9 cellular contexts compared by ENCODE assay signal in genomic region chr11:12007769-12008737, GRCh38.
DNase-seq lines count a peak whose midpoint lies in the region; ATAC-seq lines count a peak whose summit lies in the region.
"Had no signal": no experiment of that assay in that cellular context is flagged by ENCODE, and none has a peak within 500 bp of the region (broad histone marks: within the 10 kb centered on the region; RNA-seq: fewer than 3 reads in every experiment).

DKK3 (minus strand) TSS chr11:12008626; CDS start chr11:12008582, 44 bp downstream.

- no peak for ATAC-seq in HG02981 (IDR thresholded peaks at IDR 0.05; ENCODE audit: unreplicated experiment)
- ATAC-seq: HCT116 had no signal

- H3K27me3 ChIP-seq in BLaER1 = peaks cover 53% of the 10 kb centered on the region
- peaks cover 24% of the 10 kb centered on the region for H3K27me3 ChIP-seq in effector memory CD4-positive, alpha-beta T cell (replicated peaks; ENCODE audit: control insufficient read depth, insufficient read depth, low read length, poor library complexity, severe bottlenecking)

- no peaks in the 10 kb centered on the region for H4K20me1 ChIP-seq in BLaER1

- H3K27ac ChIP-seq in BLaER1 = no peak within 1 kb of the TSS
- H3K27ac ChIP-seq in effector memory CD4-positive, alpha-beta T cell (ENCODE audit: insufficient read depth, low read length, poor library complexity, severe bottlenecking) = no peak within 1 kb of the TSS

- H3K36me3 ChIP-seq in BLaER1 = no peaks in the 10 kb centered on the region
- H3K36me3 ChIP-seq in effector memory CD4-positive, alpha-beta T cell (ENCODE audit: control insufficient read depth, insufficient read depth, low read length) = no peaks in the 10 kb centered on the region

- peaks cover 28% of the 10 kb centered on the region for H3K9me3 ChIP-seq in BLaER1
- no peaks in the 10 kb centered on the region for H3K9me3 ChIP-seq in effector memory CD4-positive, alpha-beta T cell (ENCODE audit: control insufficient read depth, low read length)

- no peaks in the 10 kb centered on the region for H3K4me1 ChIP-seq in BLaER1
- H3K4me1 ChIP-seq in effector memory CD4-positive, alpha-beta T cell (ENCODE audit: control insufficient read depth, insufficient read depth, low read length, poor library complexity, severe bottlenecking) = peaks cover 8% of the 10 kb centered on the region

- peak within 1 kb of the TSS; percentile 24; the same call in 1 of the 2 replicates for H3K4me2 ChIP-seq in BLaER1

- peak within 1 kb of the TSS; percentile 12; the same call in 1 of the 2 replicates for H3K4me3 ChIP-seq in BLaER1
- peak within 1 kb of the TSS; percentile 44 for H3K4me3 ChIP-seq in effector memory CD4-positive, alpha-beta T cell (ENCODE audit: insufficient read depth, low read depth, low read length, poor library complexity, severe bottlenecking)

- peak; percentile 62 for DNase-seq in NCI-H1105 treated with DMSO at 0.1 percent for 48 hours (lab: John Stamatoyannopoulos, UW)
- no peak for DNase-seq in effector memory CD4-positive, alpha-beta T cell
- DNase-seq in medulla oblongata (ENCODE audit: extremely low spot score) = peak; percentile 66
- peak; percentile 59 for DNase-seq in superior temporal gyrus (ENCODE audit: extremely low spot score)
- DNase-seq in HuH-7 (ENCODE audit: low spot score) = no peak
- DNase-seq in stimulated activated CD4-positive, alpha-beta T cell treated with anti-CD3 and anti-CD28 coated beads, Interleukin-4, amount 100 ng/mL, for 24 hours = no peak

- no peak within 1 kb of the TSS for H3K9ac ChIP-seq in BLaER1

Comparison
In these comparisons a context has a peak if more than half of its experiments do, and no peak if none do; other contexts are left out.
1. DNase-seq: peak in NCI-H1105 treated with DMSO at 0.1 percent for 48 hours (single experiment), medulla oblongata (single experiment) and superior temporal gyrus (single experiment); none in effector memory CD4-positive, alpha-beta T cell (0 of 3), HuH-7 (single experiment) and stimulated activated CD4-positive, alpha-beta T cell treated with anti-CD3 and anti-CD28 coated beads, Interleukin-4, amount 100 ng/mL, for 24 hours (single experiment).